Comparison of ENCODE assay signal across 19 cellular contexts in genomic region chr5:34037829-34038228, GRCh38. TPM values are rescaled to one million over a fixed set of nuclear protein-coding genes. Genes with fewer than 3 reads are reported as not detected.
"Had no signal": no experiment of that assay in that cellular context is flagged by ENCODE, and none has a peak within 500 bp of the region (broad histone marks: within the 10 kb centered on the region; RNA-seq: fewer than 3 reads in every experiment).

No MANE protein-coding gene starts in this region.

- H3K27me3 ChIP-seq: brain microvascular endothelial cell, cardiac muscle cell, SJSA1 had no signal

- H3K9me3 Mint-ChIP-seq: activated naive CD8-positive, alpha-beta T cell treated with anti-CD3 and anti-CD28 coated beads, Interleukin-2, amount 10 ng/mL, durations not matched to agents 7 days and 5 days had no signal

- H3K27ac ChIP-seq: brain microvascular endothelial cell, cardiac muscle cell, SJSA1 had no signal

- H3K27me3 Mint-ChIP-seq: activated naive CD8-positive, alpha-beta T cell treated with anti-CD3 and anti-CD28 coated beads, Interleukin-2, amount 10 ng/mL, durations not matched to agents 7 days and 5 days had no signal

- H3K4me3 ChIP-seq: cardiac muscle cell, SJSA1 had no signal

- H3K4me1 Mint-ChIP-seq: activated naive CD8-positive, alpha-beta T cell treated with anti-CD3 and anti-CD28 coated beads, Interleukin-2, amount 10 ng/mL, durations not matched to agents 7 days and 5 days had no signal

- H3K4me1 ChIP-seq: SJSA1 had no signal

- DNase-seq: activated CD4-positive, alpha-beta T cell treated with anti-CD3 and anti-CD28 coated beads for 48 hours; activated CD4-positive, alpha-beta T cell treated with anti-CD3 and anti-CD28 coated beads, Interleukin-2, amount 50 U/mL, for 4 hours; activated CD4-positive, CD25-positive, alpha-beta regulatory T cell treated with anti-CD3 and anti-CD28 coated beads, Interleukin-2, amount 50 U/mL, for 72 hours; activated CD8-positive, alpha-beta memory T cell treated with anti-CD3 and anti-CD28 coated beads, Interleukin-2, amount 50 U/mL, for 48 hours; activated CD8-positive, alpha-beta T cell treated with anti-CD3 and anti-CD28 coated beads, Interleukin-2, amount 10 ng/mL, durations not matched to agents 7 days and 5 days; activated naive CD4-positive, alpha-beta T cell treated with anti-CD3 and anti-CD28 coated beads, Interleukin-2, amount 50 U/mL, for 16 hours; activated naive CD8-positive, alpha-beta T cell treated with anti-CD3 and anti-CD28 coated beads, Interleukin-2, amount 10 ng/mL, durations not matched to agents 7 days and 5 days; activated T-cell treated with anti-CD3 and anti-CD28 coated beads, Interleukin-2, amount 50 U/mL, for 1 hour; amniotic stem cell; brain microvascular endothelial cell; NCI-H1048; NCI-H2107; NCI-H510A treated with DMSO at 0.1 percent for 48 hours; NCI-H69; PC-3; SHP77 had no signal

- H3K4me3 Mint-ChIP-seq: activated CD8-positive, alpha-beta T cell treated with anti-CD3 and anti-CD28 coated beads, Interleukin-2, amount 10 ng/mL, durations not matched to agents 7 days and 5 days; activated naive CD8-positive, alpha-beta T cell treated with anti-CD3 and anti-CD28 coated beads, Interleukin-2, amount 10 ng/mL, durations not matched to agents 7 days and 5 days; T-helper 1 cell treated with Interleukin-12 subunit alpha and Interleukin-12 subunit beta and Interleukin-4 antibody, amounts not matched to agents 30 μg/mL and 1 μg/mL, for 36 hours had no signal

- H3K9me3 ChIP-seq: SJSA1 had no signal

- H3K36me3 ChIP-seq: brain microvascular endothelial cell, cardiac muscle cell, SJSA1 had no signal

- ATAC-seq: activated CD8-positive, alpha-beta T cell treated with anti-CD3 and anti-CD28 coated beads, Interleukin-2, amount 10 ng/mL, durations not matched to agents 7 days and 5 days; PC-3 had no signal

- H3K27ac Mint-ChIP-seq: activated CD8-positive, alpha-beta T cell treated with anti-CD3 and anti-CD28 coated beads, Interleukin-2, amount 10 ng/mL, durations not matched to agents 7 days and 5 days; activated naive CD8-positive, alpha-beta T cell treated with anti-CD3 and anti-CD28 coated beads, Interleukin-2, amount 10 ng/mL, durations not matched to agents 7 days and 5 days; T-helper 1 cell treated with Interleukin-12 subunit alpha and Interleukin-12 subunit beta and Interleukin-4 antibody, amounts not matched to agents 30 μg/mL and 1 μg/mL, for 36 hours had no signal

RNA-seq across cellular contexts. Expression of gene SLC45A2, which starts 53.3 kb away (rescaled TPM):
- total RNA-seq: cardiac muscle cell, PC-3, SJSA1 had no signal
